In the genomic region with DNA sequence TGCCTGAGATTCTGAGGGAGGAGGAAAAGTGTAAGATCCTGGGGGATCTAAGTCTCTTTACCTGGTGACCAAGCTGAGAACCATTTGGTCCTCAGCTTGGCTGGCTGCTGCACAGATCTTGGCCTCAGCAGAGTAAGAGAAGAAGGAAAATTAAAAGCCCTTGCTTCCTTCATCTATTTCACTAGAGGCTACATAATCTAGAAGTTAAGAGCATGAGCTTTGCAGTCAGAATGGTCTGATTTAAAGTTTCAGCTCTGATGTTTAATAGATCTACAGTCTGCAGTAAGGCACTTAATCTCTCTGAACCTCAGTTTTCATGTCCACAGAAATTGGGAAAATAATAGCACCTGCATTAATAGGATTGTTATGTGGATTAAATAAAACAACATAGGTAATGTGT, we compare ENCODE assay signal across 27 cellular contexts. TPM values are rescaled to one million over a fixed set of nuclear protein-coding genes. Genes with fewer than 3 reads are reported as not detected.
"Had no signal": no experiment of that assay in that cellular context is flagged by ENCODE, and none has a peak within 500 bp of the region (broad histone marks: within the 10 kb centered on the region; RNA-seq: fewer than 3 reads in every experiment).

No MANE protein-coding gene starts in this region.

- H3K4me1 Mint-ChIP-seq: nephron had no signal

- H3K27ac Mint-ChIP-seq: naive thymus-derived CD8-positive, alpha-beta T cell; nephron; progenitor cell of endocrine pancreas; stimulated activated memory B cell treated with anti-CD40 and anti-IgM and Interleukin-4, amounts not matched to agents 10 μg/mL and 1 μg/mL and 100 μg/mL, for 72 hours; stimulated activated naive CD8-positive, alpha-beta T cell treated with anti-CD3 and anti-CD28 coated beads, Interleukin-15, amount 100 ng/mL, for 72 hours; type B pancreatic cell had no signal

- H3K4me3 Mint-ChIP-seq: immature natural killer cell; nephron; stimulated activated memory B cell treated with anti-CD40 and anti-IgM and Interleukin-4, amounts not matched to agents 10 μg/mL and 1 μg/mL and 100 μg/mL, for 72 hours; stimulated activated naive CD8-positive, alpha-beta T cell treated with anti-CD3 and anti-CD28 coated beads, Interleukin-15, amount 100 ng/mL, for 72 hours; type B pancreatic cell had no signal

- H3K27ac ChIP-seq: left lung, lower lobe of right lung, parathyroid adenoma, right lobe of liver, tibial nerve, vagina had no signal

- H3K9me3 ChIP-seq: left lung, lower lobe of right lung, right atrium auricular region, right lobe of liver, tibial nerve, vagina had no signal

- H3K36me3 ChIP-seq: left lung, lower lobe of right lung, right lobe of liver, vagina had no signal

- DNase-seq: hypothalamus; immature natural killer cell; kidney; left colon; left lung; lower lobe of right lung; mammary epithelial cell; mesenchymal stem cell; naive thymus-derived CD8-positive, alpha-beta T cell; nucleus accumbens; right lobe of liver; stimulated activated CD4-positive, alpha-beta T cell treated with anti-CD3 and anti-CD28 coated beads, Interleukin-1b, Interleukin-23, amount 100 ng/mL, for 48 hours; stimulated activated CD4-positive, alpha-beta T cell treated with anti-CD3 and anti-CD28 coated beads, Interleukin-2, amount 100 ng/mL, for 48 hours; stimulated activated CD4-positive, alpha-beta T cell treated with anti-CD3 and anti-CD28 coated beads, Interleukin-4, amount 100 ng/mL, for 4 hours; stimulated activated CD8-positive, alpha-beta memory T cell treated with anti-CD3 and anti-CD28 coated beads, Interleukin-4, amount 100 ng/mL, for 48 hours; stimulated activated naive CD4-positive, alpha-beta T cell treated with Interleukin-2 at 50 U/mL for 16 hours; stimulated activated naive CD8-positive, alpha-beta T cell treated with anti-CD3 and anti-CD28 coated beads, Interleukin-15, amount 100 ng/mL, for 72 hours; substantia nigra had no signal

- H3K36me3 Mint-ChIP-seq: naive thymus-derived CD8-positive, alpha-beta T cell; stimulated activated memory B cell treated with anti-CD40 and anti-IgM and Interleukin-4, amounts not matched to agents 10 μg/mL and 1 μg/mL and 100 μg/mL, for 72 hours; type B pancreatic cell had no signal

- H3K4me1 ChIP-seq: parathyroid adenoma had no signal

- H3K9me3 Mint-ChIP-seq: immature natural killer cell; naive thymus-derived CD8-positive, alpha-beta T cell; nephron; stimulated activated memory B cell treated with anti-CD40 and anti-IgM and Interleukin-4, amounts not matched to agents 10 μg/mL and 1 μg/mL and 100 μg/mL, for 72 hours; stimulated activated naive CD8-positive, alpha-beta T cell treated with anti-CD3 and anti-CD28 coated beads, Interleukin-15, amount 100 ng/mL, for 72 hours; type B pancreatic cell had no signal

- H3K4me3 ChIP-seq: left lung, lower lobe of right lung, right atrium auricular region, right lobe of liver, smooth muscle cell, tibial nerve, vagina had no signal

RNA-seq across cellular contexts. Expression of gene ZBTB16, which starts 3.1 kb away (rescaled TPM):
- total RNA-seq: smooth muscle cell had no signal
- polyA plus RNA-seq: smooth muscle cell had no signal
